In genomic region chr16:15093940-15094827, GRCh38 we compare ENCODE assay signal across 8 cellular contexts. TPM values are rescaled to one million over a fixed set of nuclear protein-coding genes. Genes with fewer than 3 reads are reported as not detected.
DNase-seq lines count a peak whose midpoint lies in the region; ATAC-seq and TF ChIP-seq lines count a peak whose summit lies in the region.
"Not testable (repeated sequence)": the region's sequence is repeated elsewhere in the genome, so short reads cannot be mapped to it uniquely, and the experiment has no call there.

RRN3 (minus strand) TSS chr16:15094272; CDS start chr16:15094233, 39 bp downstream.

- not testable (repeated sequence) for H3K27me3 Mint-ChIP-seq in activated naive CD8-positive, alpha-beta T cell; glutamatergic neuron (ENCODE audit: unreplicated experiment); osteocyte (ENCODE audit: unreplicated experiment)

- peak within 1 kb of the TSS; percentile 97 for H3K27ac Mint-ChIP-seq in activated naive CD8-positive, alpha-beta T cell
- H3K27ac Mint-ChIP-seq in glutamatergic neuron (ENCODE audit: unreplicated experiment) (peak within 1 kb of the TSS; percentile 97), osteocyte (ENCODE audit: unreplicated experiment) (peak within 1 kb of the TSS; percentile 99)

- not testable (repeated sequence) for TF ChIP-seq CTCF in glutamatergic neuron (IDR thresholded peaks at IDR 0.05; ENCODE audit: partially characterized antibody, unreplicated experiment); osteocyte (IDR thresholded peaks at IDR 0.05); thoracic aorta (IDR thresholded peaks at IDR 0.05)

- not testable (repeated sequence) for H3K9me3 ChIP-seq in thoracic aorta

- H3K36me3 ChIP-seq in thoracic aorta = not testable (repeated sequence)

- H3K27ac ChIP-seq in thoracic aorta = peak within 1 kb of the TSS; percentile 65 to 76

- H3K4me1 Mint-ChIP-seq in activated naive CD8-positive, alpha-beta T cell (ENCODE audit: low read depth) = peaks cover 27% of the 10 kb centered on the region
- H3K4me1 Mint-ChIP-seq in glutamatergic neuron (ENCODE audit: low read depth, unreplicated experiment) = not testable (repeated sequence)
- peaks cover 15% of the 10 kb centered on the region for H3K4me1 Mint-ChIP-seq in osteocyte (ENCODE audit: unreplicated experiment)

- H3K36me3 Mint-ChIP-seq in activated naive CD8-positive, alpha-beta T cell; glutamatergic neuron (ENCODE audit: unreplicated experiment); osteocyte (ENCODE audit: unreplicated experiment): not testable (repeated sequence)

- ATAC-seq in HG02642 (IDR thresholded peaks at IDR 0.05; ENCODE audit: poor library complexity, unreplicated experiment) (peak; percentile 99), thoracic aorta (ENCODE audit: insufficient number of reproducible peaks, low FRiP score, low read depth) (peak; percentile 97)

- H3K9me3 Mint-ChIP-seq in activated naive CD8-positive, alpha-beta T cell (ENCODE audit: low read depth); glutamatergic neuron (ENCODE audit: unreplicated experiment); osteocyte (ENCODE audit: unreplicated experiment): not testable (repeated sequence)

- peak; percentile 78 for TF ChIP-seq POLR2A in GM10847 (IDR thresholded peaks at IDR 0.05; ENCODE audit: extremely low read depth, insufficient read length)

- DNase-seq in NCI-H1105 (lab: John Stamatoyannopoulos, UW) (peak; percentile 87), SKM-1 treated with dmso at 0.1 percent for 144 hours (lab: John Stamatoyannopoulos, UW; ENCODE audit: unreplicated experiment) (peak; percentile 77), glutamatergic neuron (peak; percentile 92), osteocyte (ENCODE audit: extremely low spot score, unreplicated experiment) (peak; percentile 97), thoracic aorta (ENCODE audit: low spot score) (peak; percentile 65)

- peaks cover 6 to 19% of the 10 kb centered on the region in 2 donors for H3K4me1 ChIP-seq in thoracic aorta (ENCODE audit: control insufficient read depth in 1 of 2, low read depth in 2 of 2)

- not testable (repeated sequence) for H3K27me3 ChIP-seq in thoracic aorta (replicated peaks; ENCODE audit: insufficient read depth)

- H3K4me3 ChIP-seq in thoracic aorta = peak within 1 kb of the TSS; percentile 79

- peak within 1 kb of the TSS; percentile 99 for H3K4me3 Mint-ChIP-seq in activated naive CD8-positive, alpha-beta T cell
- H3K4me3 Mint-ChIP-seq in glutamatergic neuron (ENCODE audit: unreplicated experiment) (peak within 1 kb of the TSS; percentile 95), osteocyte (ENCODE audit: unreplicated experiment) (peak within 1 kb of the TSS; percentile 97)

RNA-seq across cellular contexts. Expression of gene RRN3, which starts in this region (rescaled TPM):
- total RNA-seq in glutamatergic neuron (ENCODE audit: unreplicated experiment) (50.0 TPM), osteocyte (23.8 and 24.2 TPM in 2 replicates), thoracic aorta (10 to 100 TPM; 25.0 to 30.2 TPM)

Comparison
In these comparisons a context has a peak if more than half of its experiments do, and no peak if none do; other contexts are left out.
1. Peak in every context shown above with its lines: DNase-seq, ATAC-seq, H3K4me3 ChIP-seq and H3K27ac ChIP-seq.